ENCODE assay signal across 8 cellular contexts in the genomic region with DNA sequence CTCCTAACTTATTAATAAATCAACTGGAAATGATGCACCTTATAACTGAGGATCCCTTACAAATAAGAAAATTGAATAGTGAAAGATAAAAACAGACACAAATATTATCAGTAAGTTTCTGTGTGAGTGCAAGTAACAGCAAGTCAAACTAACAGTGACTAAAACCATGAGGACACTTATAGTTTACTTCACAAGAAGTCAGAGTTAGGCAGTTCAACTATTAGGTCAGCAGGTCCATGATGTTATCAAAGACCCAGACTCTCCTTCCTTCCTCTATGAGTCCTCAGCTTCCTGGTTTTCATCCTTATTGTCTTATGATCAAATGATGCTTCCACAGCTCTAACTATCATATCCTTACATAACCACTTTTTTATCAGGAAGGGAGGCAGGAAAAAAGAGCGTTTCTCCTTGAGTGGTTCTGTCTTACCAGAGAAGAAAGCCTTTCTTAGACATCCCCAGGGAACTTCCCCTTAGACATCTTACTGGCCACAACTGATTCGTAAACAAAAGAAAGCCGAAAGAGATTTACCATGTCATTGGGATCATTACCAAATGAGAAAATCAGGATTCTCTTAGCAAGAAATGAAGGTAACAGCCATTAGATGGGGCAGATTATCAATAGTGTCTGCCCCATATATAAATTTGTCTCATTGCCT.
"Had no signal": no experiment of that assay in that cellular context is flagged by ENCODE, and none has a peak within 500 bp of the region (broad histone marks: within the 10 kb centered on the region; RNA-seq: fewer than 3 reads in every experiment).

No MANE protein-coding gene starts in this region.

- H3K36me3 Mint-ChIP-seq: IgD-negative memory B cell had no signal

- ATAC-seq: HepG2 had no signal

- H3K4me3 Mint-ChIP-seq: IgD-negative memory B cell had no signal

- H3K4me1 Mint-ChIP-seq: IgD-negative memory B cell had no signal

- H3K27ac ChIP-seq: HL-60, KMS-11 had no signal

- H3K4me2 ChIP-seq: KMS-11 had no signal

- H3K27ac Mint-ChIP-seq: IgD-negative memory B cell had no signal

- FAIRE-seq: HepG2, HTR-8/SVneo had no signal

- DNase-seq: IMR-90, KBM-7, KG1 had no signal

- H3K9ac ChIP-seq: KMS-11 had no signal
